11 cellular contexts compared by ENCODE assay signal in the genomic region with DNA sequence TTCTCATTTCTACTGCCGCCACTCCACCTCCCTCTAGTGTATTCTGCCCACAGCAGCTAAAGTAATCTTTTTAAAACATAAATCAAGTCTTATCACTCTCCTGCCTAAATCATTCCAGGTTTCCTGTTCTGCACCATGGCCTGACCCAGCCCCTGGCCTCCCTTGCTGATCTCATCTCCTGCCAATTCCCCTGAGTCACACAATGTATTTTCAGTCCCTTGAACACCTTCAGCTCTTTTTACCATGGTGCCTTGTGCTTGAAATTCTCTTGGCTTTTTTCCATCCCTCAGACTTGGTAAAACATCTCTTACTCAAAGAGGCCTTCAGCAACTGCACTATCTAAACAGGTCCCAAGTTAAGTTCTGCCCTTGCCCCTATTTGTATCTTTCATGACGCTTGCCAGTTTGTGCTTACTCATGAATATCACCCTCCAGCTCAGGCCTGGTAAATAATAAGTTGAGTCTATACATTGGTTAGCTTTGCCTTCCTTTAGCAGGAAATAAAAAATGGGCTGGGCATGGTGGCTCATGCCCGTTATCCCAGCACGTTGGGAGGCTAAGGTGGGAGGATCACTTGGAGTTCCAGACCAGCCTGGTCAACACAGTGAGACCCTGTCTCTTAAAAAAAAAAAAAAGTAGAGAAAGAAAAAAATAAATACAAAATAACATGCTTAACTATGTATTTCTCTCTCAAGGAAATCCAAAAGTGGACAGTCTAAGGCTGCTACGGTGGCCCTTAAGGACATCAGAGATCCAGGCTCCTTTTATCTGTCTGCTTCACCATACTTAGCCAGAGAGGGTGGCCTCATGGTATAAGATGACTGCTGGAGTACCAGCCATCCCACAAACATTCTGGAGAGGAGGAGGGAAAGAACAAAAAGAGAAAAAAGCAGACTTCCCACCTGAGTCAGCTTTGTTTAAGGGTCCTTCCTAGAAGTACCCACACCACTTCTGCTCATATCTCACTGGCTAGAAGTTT.
DNase-seq lines count a peak whose midpoint lies in the region; ATAC-seq, FAIRE-seq and TF ChIP-seq lines count a peak whose summit lies in the region.
"Had no signal": no experiment of that assay in that cellular context is flagged by ENCODE, and none has a peak within 500 bp of the region (broad histone marks: within the 10 kb centered on the region; RNA-seq: fewer than 3 reads in every experiment).

No MANE protein-coding gene starts in this region.

- DNase-seq in Calu3 (peak; percentile 77), RWPE2 (ENCODE audit: low spot score) (no peak), fibroblast of mammary gland (ENCODE audit: low read depth) (peak; percentile 82), pancreas (peak in 5 of 6 donors; percentile 61 to 81 (median 72))
- no peak for DNase-seq in CD4-positive, alpha-beta memory T cell
- DNase-seq in stimulated activated CD4-positive, alpha-beta T cell treated with anti-CD3 and anti-CD28 coated beads, Interleukin-4, amount 100 ng/mL, for 4 hours: no peak
- no peak for DNase-seq in activated CD4-positive, CD25-positive, alpha-beta regulatory T cell treated with anti-CD3 and anti-CD28 coated beads, Interleukin-2, amount 50 U/mL, for 72 hours
- DNase-seq: activated CD4-positive, alpha-beta T cell treated with anti-CD3 and anti-CD28 coated beads, Interleukin-2, amount 50 U/mL, for 48 hours; KBM-7; NK-92 treated with Interleukin-12 subunit alpha and Interleukin-12 subunit beta, amount 100 ng/mL, for 24 hours had no signal

- H3K27me3 Mint-ChIP-seq in Calu3 (ENCODE audit: unreplicated experiment): no peaks in the 10 kb centered on the region
- H3K27me3 Mint-ChIP-seq in CD4-positive, alpha-beta memory T cell: no peaks in the 10 kb centered on the region

- H3K4me3 ChIP-seq in RWPE2 (ENCODE audit: severe bottlenecking) (no peak overlapping the region), fibroblast of mammary gland (ENCODE audit: control insufficient read depth, low read depth, low read length) (no peak overlapping the region), pancreas (no peak overlapping the region)
- H3K4me3 ChIP-seq in CD4-positive, alpha-beta memory T cell (ENCODE audit: low read length in 2 of 2): no peak overlapping the region

- CTCF ChIA-PET in Calu3 (lab: Charles Lee): interaction anchor here (0.6 to 1.6 kb wide), 6 partner anchors 26 to 327 kb away, joined by 3 to 6 read pairs (median 3); no protein-coding TSS in a partner anchor
- CTCF ChIA-PET in CD4-positive, alpha-beta memory T cell (lab: Charles Lee; ENCODE audit: partially characterized antibody): interaction anchor here (1.2 kb wide), 1 partner anchor 78 kb away, joined by 5 read pairs; no protein-coding TSS in a partner anchor

- peaks cover 7% of the 10 kb centered on the region for H3K9me3 Mint-ChIP-seq in Calu3 (ENCODE audit: low read depth, unreplicated experiment)
- H3K9me3 Mint-ChIP-seq in CD4-positive, alpha-beta memory T cell: no peaks in the 10 kb centered on the region

- H3K36me3 ChIP-seq in RWPE2 (ENCODE audit: low read depth) (peaks cover 72% of the 10 kb centered on the region), pancreas (peaks cover 0 to 8% (median 3%) of the 10 kb centered on the region in 3 donors)
- peaks cover 36% of the 10 kb centered on the region for H3K36me3 ChIP-seq in CD4-positive, alpha-beta memory T cell (ENCODE audit: insufficient read depth, low read length)

- H3K9me3 ChIP-seq in RWPE2 (ENCODE audit: severe bottlenecking): peaks cover 6% of the 10 kb centered on the region
- no peaks in the 10 kb centered on the region for H3K9me3 ChIP-seq in pancreas
- no peaks in the 10 kb centered on the region for H3K9me3 ChIP-seq in CD4-positive, alpha-beta memory T cell (ENCODE audit: control insufficient read depth in 1 of 2, low read length in 2 of 2)

- intact Hi-C loops in Calu3 (cut with micrococcal nuclease; ENCODE audit: unreplicated experiment): loop anchor here (5.0 kb wide), 1 partner anchor 36 kb away; no protein-coding TSS in a partner anchor
- intact Hi-C loops in pancreas (cut with DNase I): no loop called here
- intact Hi-C loops in CD4-positive, alpha-beta memory T cell (cut with micrococcal nuclease): no loop called here

- peaks cover 69% of the 10 kb centered on the region for H3K36me3 Mint-ChIP-seq in Calu3 (ENCODE audit: insufficient read depth, unreplicated experiment)
- H3K36me3 Mint-ChIP-seq in CD4-positive, alpha-beta memory T cell: peaks cover 72 to 85% of the 10 kb centered on the region in 2 donors

- H3K4me1 ChIP-seq in RWPE2 (ENCODE audit: insufficient read depth, poor library complexity, severe bottlenecking) (peaks cover 13% of the 10 kb centered on the region), pancreas (peaks cover 26 to 46% (median 26%) of the 10 kb centered on the region in 3 donors)
- no peaks in the 10 kb centered on the region for H3K4me1 ChIP-seq in CD4-positive, alpha-beta memory T cell (ENCODE audit: insufficient read depth, low read length)

- TF ChIP-seq CTCF in Calu3 (IDR thresholded peaks at IDR 0.05; ENCODE audit: unreplicated experiment) (no peak), RWPE2 (IDR thresholded peaks at IDR 0.05; ENCODE audit: poor library complexity, severe bottlenecking) (no peak), fibroblast of mammary gland (conservative IDR thresholded peaks at IDR 0.05; ENCODE audit: control insufficient read depth, insufficient read depth, low read depth, low read length) (no peak), pancreas (IDR thresholded peaks at IDR 0.05) (no peak)

- WGBS in pancreas, 2 donors: 45 to 46% methylated on average over 5 of the region's 5 CpGs

- POLR2A ChIA-PET in CD4-positive, alpha-beta memory T cell (lab: Charles Lee; ENCODE audit: partially characterized antibody): no interaction called here

- BruUV-seq in Calu3 (replicated peaks; lab: Mats Ljungman, UMichigan): no TSS peak

- peak overlapping the region; percentile 60 for H3K27ac Mint-ChIP-seq in Calu3 (ENCODE audit: unreplicated experiment)
- H3K27ac Mint-ChIP-seq in CD4-positive, alpha-beta memory T cell: peak overlapping the region in 1 of 7 donors; percentile 54

- peaks cover 25% of the 10 kb centered on the region for H3K4me1 Mint-ChIP-seq in Calu3 (ENCODE audit: low read depth, unreplicated experiment)
- H3K4me1 Mint-ChIP-seq in CD4-positive, alpha-beta memory T cell: peaks cover 4 to 7% (median 5%) of the 10 kb centered on the region in 4 donors

- H3K27me3 ChIP-seq in RWPE2 (ENCODE audit: insufficient read depth, poor library complexity, severe bottlenecking): no peaks in the 10 kb centered on the region
- H3K27me3 ChIP-seq in pancreas: no peaks in the 10 kb centered on the region
- H3K27me3 ChIP-seq in CD4-positive, alpha-beta memory T cell (ENCODE audit: insufficient read depth, low read length): no peaks in the 10 kb centered on the region

- H3K4me3 Mint-ChIP-seq in Calu3 (ENCODE audit: low read depth, unreplicated experiment): peak overlapping the region; percentile 14
- H3K4me3 Mint-ChIP-seq in CD4-positive, alpha-beta memory T cell: no peak overlapping the region

- FAIRE-seq in pancreas (lab: Jason Lieb, UNC): no peak

- peak; percentile 99 for ATAC-seq in RWPE2 (ENCODE audit: low read depth)
- ATAC-seq in pancreas: peak; percentile 83 to 90 (median 88)
- ATAC-seq in HG02884 (IDR thresholded peaks at IDR 0.05; ENCODE audit: unreplicated experiment): no peak

- H3K27ac ChIP-seq in RWPE2 (ENCODE audit: poor library complexity, severe bottlenecking) (peak overlapping the region; percentile 56), pancreas (peak overlapping the region; percentile 53 to 90 (median 75))
- no peak overlapping the region for H3K27ac ChIP-seq in CD4-positive, alpha-beta memory T cell (ENCODE audit: low read depth, low read length)

Comparison
In these comparisons a context has a peak if more than half of its experiments do, and no peak if none do; other contexts are left out.
1. DNase-seq: peak in Calu3 (single experiment), fibroblast of mammary gland (single experiment) and pancreas (5 of 6); none in RWPE2 (single experiment), CD4-positive, alpha-beta memory T cell (0 of 5), stimulated activated CD4-positive, alpha-beta T cell treated with anti-CD3 and anti-CD28 coated beads, Interleukin-4, amount 100 ng/mL, for 4 hours (0 of 2) and activated CD4-positive, CD25-positive, alpha-beta regulatory T cell treated with anti-CD3 and anti-CD28 coated beads, Interleukin-2, amount 50 U/mL, for 72 hours (single experiment).